Comparison of ENCODE assay signal across 1 cellular context in the genomic region with DNA sequence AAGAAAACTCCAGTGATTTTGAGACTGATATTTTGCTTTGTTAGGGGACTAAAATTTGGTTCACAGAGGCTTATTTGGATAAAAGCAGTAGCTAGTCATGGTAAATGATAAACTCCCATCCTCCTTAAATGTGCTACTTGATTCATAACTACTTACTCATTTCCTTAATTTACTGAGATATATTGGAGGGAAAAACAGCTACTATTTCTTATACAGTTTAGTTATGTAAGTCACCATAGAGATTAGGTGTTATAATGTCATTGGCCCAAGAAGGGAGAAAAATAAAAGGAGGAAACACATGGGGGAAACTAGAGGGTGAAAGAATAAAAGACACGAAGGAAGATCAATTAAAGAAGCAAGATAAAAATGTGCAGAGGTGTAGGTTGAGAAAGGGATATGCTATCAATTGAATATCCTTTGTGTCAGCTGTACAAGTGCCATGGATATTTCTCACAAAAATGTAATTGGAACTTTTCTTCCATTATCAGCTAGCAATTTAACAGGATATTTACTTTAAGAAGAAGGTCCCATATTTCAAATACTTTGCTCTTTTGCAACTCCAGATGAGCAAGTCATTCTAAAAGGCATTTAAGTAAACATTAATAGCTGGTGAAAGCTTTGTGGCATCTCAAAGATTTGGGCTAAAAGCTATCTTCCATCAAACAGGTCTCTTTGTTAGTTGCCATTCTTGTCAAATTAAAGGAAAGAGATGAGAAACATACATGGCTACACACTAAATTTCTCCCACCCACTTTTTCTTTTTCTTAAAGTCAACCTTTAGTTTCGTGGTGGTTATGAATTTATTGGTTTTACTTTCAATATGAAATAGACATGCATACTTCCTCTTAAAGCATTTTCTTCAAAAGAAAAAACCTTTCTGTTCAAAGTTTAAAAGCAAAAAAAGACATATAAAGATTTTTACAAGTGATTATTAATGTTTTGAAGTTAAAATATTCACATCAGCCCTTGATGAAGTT.
TF ChIP-seq lines count a peak whose summit lies in the region.

No MANE protein-coding gene starts in this region.

TF ChIP-seq in HepG2, 621 proteins besides CTCF, POLR2A, EP300 and RAD21:
- TF ChIP-seq EZH2 (conservative IDR thresholded peaks at IDR 0.05; ENCODE audit: low read depth, low read length), result no peak
- no peak for TF ChIP-seq NFE2L1 (CRISPR knock-in tag; IDR thresholded peaks at IDR 0.05; ENCODE audit: borderline replicate concordance)
- TF ChIP-seq, protein P1, sequence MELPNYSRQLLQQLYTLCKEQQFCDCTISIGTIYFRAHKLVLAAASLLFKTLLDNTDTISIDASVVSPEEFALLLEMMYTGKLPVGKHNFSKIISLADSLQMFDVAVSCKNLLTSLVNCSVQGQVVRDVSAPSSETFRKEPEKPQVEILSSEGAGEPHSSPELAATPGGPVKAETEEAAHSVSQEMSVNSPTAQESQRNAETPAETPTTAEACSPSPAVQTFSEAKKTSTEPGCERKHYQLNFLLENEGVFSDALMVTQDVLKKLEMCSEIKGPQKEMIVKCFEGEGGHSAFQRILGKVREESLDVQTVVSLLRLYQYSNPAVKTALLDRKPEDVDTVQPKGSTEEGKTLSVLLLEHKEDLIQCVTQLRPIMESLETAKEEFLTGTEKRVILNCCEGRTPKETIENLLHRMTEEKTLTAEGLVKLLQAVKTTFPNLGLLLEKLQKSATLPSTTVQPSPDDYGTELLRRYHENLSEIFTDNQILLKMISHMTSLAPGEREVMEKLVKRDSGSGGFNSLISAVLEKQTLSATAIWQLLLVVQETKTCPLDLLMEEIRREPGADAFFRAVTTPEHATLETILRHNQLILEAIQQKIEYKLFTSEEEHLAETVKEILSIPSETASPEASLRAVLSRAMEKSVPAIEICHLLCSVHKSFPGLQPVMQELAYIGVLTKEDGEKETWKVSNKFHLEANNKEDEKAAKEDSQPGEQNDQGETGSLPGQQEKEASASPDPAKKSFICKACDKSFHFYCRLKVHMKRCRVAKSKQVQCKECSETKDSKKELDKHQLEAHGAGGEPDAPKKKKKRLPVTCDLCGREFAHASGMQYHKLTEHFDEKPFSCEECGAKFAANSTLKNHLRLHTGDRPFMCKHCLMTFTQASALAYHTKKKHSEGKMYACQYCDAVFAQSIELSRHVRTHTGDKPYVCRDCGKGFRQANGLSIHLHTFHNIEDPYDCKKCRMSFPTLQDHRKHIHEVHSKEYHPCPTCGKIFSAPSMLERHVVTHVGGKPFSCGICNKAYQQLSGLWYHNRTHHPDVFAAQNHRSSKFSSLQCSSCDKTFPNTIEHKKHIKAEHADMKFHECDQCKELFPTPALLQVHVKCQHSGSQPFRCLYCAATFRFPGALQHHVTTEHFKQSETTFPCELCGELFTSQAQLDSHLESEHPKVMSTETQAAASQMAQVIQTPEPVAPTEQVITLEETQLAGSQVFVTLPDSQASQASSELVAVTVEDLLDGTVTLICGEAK (IDR thresholded peaks at IDR 0.05), result no peak
- TF ChIP-seq, protein P1 (CRISPR knock-in tag; IDR thresholded peaks at IDR 0.05), result no peak
- no peak for TF ChIP-seq ZNF12 (CRISPR knock-in tag; IDR thresholded peaks at IDR 0.05)
- TF ChIP-seq FLYWCH1 (CRISPR knock-in tag; IDR thresholded peaks at IDR 0.05), result no peak
- TF ChIP-seq ZNF251 (CRISPR knock-in tag; IDR thresholded peaks at IDR 0.05), result no peak
- TF ChIP-seq KLF12 (CRISPR knock-in tag; IDR thresholded peaks at IDR 0.05; ENCODE audit: borderline replicate concordance), result no peak
- no peak for TF ChIP-seq PTBP1 (IDR thresholded peaks at IDR 0.05; ENCODE audit: low read depth, low read length, poor library complexity, severe bottlenecking)
- TF ChIP-seq ZNF839 (CRISPR knock-in tag; IDR thresholded peaks at IDR 0.05; ENCODE audit: borderline replicate concordance), result no peak
- TF ChIP-seq ZKSCAN1 (IDR thresholded peaks at IDR 0.05; ENCODE audit: low read length), result no peak
- no peak for TF ChIP-seq CBFB (CRISPR knock-in tag; IDR thresholded peaks at IDR 0.05)
- TF ChIP-seq, protein P2, sequence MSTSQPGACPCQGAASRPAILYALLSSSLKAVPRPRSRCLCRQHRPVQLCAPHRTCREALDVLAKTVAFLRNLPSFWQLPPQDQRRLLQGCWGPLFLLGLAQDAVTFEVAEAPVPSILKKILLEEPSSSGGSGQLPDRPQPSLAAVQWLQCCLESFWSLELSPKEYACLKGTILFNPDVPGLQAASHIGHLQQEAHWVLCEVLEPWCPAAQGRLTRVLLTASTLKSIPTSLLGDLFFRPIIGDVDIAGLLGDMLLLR (CRISPR knock-in tag; IDR thresholded peaks at IDR 0.05), result no peak
- no peak for TF ChIP-seq ZNF256 (CRISPR knock-in tag; conservative IDR thresholded peaks at IDR 0.05)
- TF ChIP-seq, protein P3, sequence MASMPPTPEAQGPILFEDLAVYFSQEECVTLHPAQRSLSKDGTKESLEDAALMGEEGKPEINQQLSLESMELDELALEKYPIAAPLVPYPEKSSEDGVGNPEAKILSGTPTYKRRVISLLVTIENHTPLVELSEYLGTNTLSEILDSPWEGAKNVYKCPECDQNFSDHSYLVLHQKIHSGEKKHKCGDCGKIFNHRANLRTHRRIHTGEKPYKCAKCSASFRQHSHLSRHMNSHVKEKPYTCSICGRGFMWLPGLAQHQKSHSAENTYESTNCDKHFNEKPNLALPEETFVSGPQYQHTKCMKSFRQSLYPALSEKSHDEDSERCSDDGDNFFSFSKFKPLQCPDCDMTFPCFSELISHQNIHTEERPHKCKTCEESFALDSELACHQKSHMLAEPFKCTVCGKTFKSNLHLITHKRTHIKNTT (CRISPR knock-in tag; IDR thresholded peaks at IDR 0.05), result no peak
- no peak for TF ChIP-seq PAX8 (CRISPR knock-in tag; IDR thresholded peaks at IDR 0.05; ENCODE audit: borderline replicate concordance)
- TF ChIP-seq ZNF367 (CRISPR knock-in tag; IDR thresholded peaks at IDR 0.05; ENCODE audit: borderline replicate concordance), result no peak
- TF ChIP-seq FOXA3 (CRISPR knock-in tag; IDR thresholded peaks at IDR 0.05), result no peak
- TF ChIP-seq ATF7-NPFF (CRISPR knock-in tag; IDR thresholded peaks at IDR 0.05; ENCODE audit: low read depth), result no peak
- TF ChIP-seq, protein P4, sequence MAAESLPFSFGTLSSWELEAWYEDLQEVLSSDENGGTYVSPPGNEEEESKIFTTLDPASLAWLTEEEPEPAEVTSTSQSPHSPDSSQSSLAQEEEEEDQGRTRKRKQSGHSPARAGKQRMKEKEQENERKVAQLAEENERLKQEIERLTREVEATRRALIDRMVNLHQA (CRISPR knock-in tag; IDR thresholded peaks at IDR 0.05), result no peak
